ENCODE assay signal across 19 cellular contexts in genomic region chr20:11719153-11719552, GRCh38.
DNase-seq lines count a peak whose midpoint lies in the region; TF ChIP-seq lines count a peak whose summit lies in the region.
"Had no signal": no experiment of that assay in that cellular context is flagged by ENCODE, and none has a peak within 500 bp of the region (broad histone marks: within the 10 kb centered on the region; RNA-seq: fewer than 3 reads in every experiment).

No MANE protein-coding gene starts in this region.

- H3K4me3 ChIP-seq in HUES48 (ENCODE audit: low read depth, low read length) (no peak overlapping the region), NT2/D1 (ENCODE audit: insufficient read length, low read depth) (no peak overlapping the region), iPS DF 6.9 (ENCODE audit: low read length) (no peak overlapping the region), mammary epithelial cell (replicated peaks in 1 of 3; ENCODE audit: insufficient read depth in 1 of 3, low read depth in 2 of 3, low read length in 3 of 3) (no peak overlapping the region)
- H3K4me3 ChIP-seq: Peyer's patch had no signal

- BruUV-seq in mammary epithelial cell (replicated peaks; lab: Mats Ljungman, UMichigan), result no TSS peak

- H3K9me3 ChIP-seq in HUES48 (ENCODE audit: control insufficient read depth, insufficient read depth, low read length) (no peaks in the 10 kb centered on the region), NT2/D1 (ENCODE audit: insufficient read depth, low read length) (no peaks in the 10 kb centered on the region), iPS DF 6.9 (ENCODE audit: control insufficient read depth, insufficient read depth, low read length) (no peaks in the 10 kb centered on the region), mammary epithelial cell (replicated peaks; ENCODE audit: insufficient read depth, low read length) (no peaks in the 10 kb centered on the region)
- H3K9me3 ChIP-seq: BE2C, Caco-2, Peyer's patch had no signal

- intact Hi-C loops in mammary epithelial cell (cut with micrococcal nuclease), result loop anchor here (5.0 kb wide), 1 partner anchor 198 kb away; the partner anchor contains the start of gene BTBD3

- H3K27me3 ChIP-seq in HUES48 (ENCODE audit: control insufficient read depth, insufficient read depth, low read length) (no peaks in the 10 kb centered on the region), NT2/D1 (ENCODE audit: insufficient read depth, insufficient read length) (no peaks in the 10 kb centered on the region), iPS DF 6.9 (ENCODE audit: control insufficient read depth, insufficient read depth, low read length) (no peaks in the 10 kb centered on the region), mammary epithelial cell (ENCODE audit: insufficient read depth, low read length) (no peaks in the 10 kb centered on the region)
- H3K27me3 ChIP-seq: BE2C, Peyer's patch had no signal

- peak; percentile 52 for DNase-seq in DMS53 (lab: John Stamatoyannopoulos, UW)
- DNase-seq in NT2/D1 (ENCODE audit: low read depth, low spot score), result peak; percentile 42
- peak; percentile 43 for DNase-seq in iPS DF 6.9 (ENCODE audit: low read depth, low spot score)
- DNase-seq in mammary epithelial cell, result no peak
- no peak for DNase-seq in NCI-H345 treated with DMSO at 0.1 percent for 48 hours (lab: John Stamatoyannopoulos, UW; ENCODE audit: unreplicated experiment)
- DNase-seq in COLO829 (ENCODE audit: low spot score), result no peak
- DNase-seq in stimulated activated naive CD4-positive, alpha-beta T cell (lab: John Stamatoyannopoulos, UW), result no peak
- DNase-seq: BE2C; Caco-2; CD4-positive, CD25-positive, alpha-beta regulatory T cell; DMS153; EL; KBM-7; NCI-H187 treated with DMSO at 0.1 percent for 48 hours; NCI-H345; NCI-H526; Peyer's patch; SW 1271 had no signal

- H3K36me3 ChIP-seq in HUES48 (ENCODE audit: control insufficient read depth, insufficient read depth, low read length), result no peaks in the 10 kb centered on the region
- no peaks in the 10 kb centered on the region for H3K36me3 ChIP-seq in NT2/D1 (ENCODE audit: insufficient read depth, insufficient read length, low read length)
- H3K36me3 ChIP-seq in iPS DF 6.9 (ENCODE audit: control insufficient read depth, insufficient read depth, low read length), result no peaks in the 10 kb centered on the region
- no peaks in the 10 kb centered on the region for H3K36me3 ChIP-seq in mammary epithelial cell (ENCODE audit: insufficient read depth, low read length)
- H3K36me3 ChIP-seq: BE2C, Peyer's patch had no signal

- TF ChIP-seq CTCF in mammary epithelial cell (conservative IDR thresholded peaks at IDR 0.05 in 1 of 2, IDR thresholded peaks at IDR 0.05 in 1 of 2; ENCODE audit: extremely low read depth in 1 of 2, insufficient read depth in 1 of 2, low read depth in 1 of 2, low read length in 2 of 2), result no peak

- in situ Hi-C loops in mammary epithelial cell (cut with MboI; ENCODE audit: low sequenced_read_pairs in 2 of 2), result no loop called here

- WGBS in iPS DF 6.9 (ENCODE audit: insufficient coverage, insufficient read length), result no CpG with 5 or more reads among the region's 4 CpGs
- WGBS in mammary epithelial cell (ENCODE audit: low coverage, missing lambda C conversion rate), result 84% methylated on average over 4 of the region's 4 CpGs

- no peak overlapping the region for H2AFZ ChIP-seq in mammary epithelial cell (ENCODE audit: low read depth, low read length)

- dilution Hi-C loops in mammary epithelial cell (cut with HindIII; ENCODE audit: low sequenced_read_pairs), result no loop called here

- peaks cover 39% of the 10 kb centered on the region for H3K4me1 ChIP-seq in HUES48 (ENCODE audit: control insufficient read depth, insufficient read depth, low read length)
- no peaks in the 10 kb centered on the region for H3K4me1 ChIP-seq in NT2/D1 (ENCODE audit: insufficient read depth, insufficient read length)
- H3K4me1 ChIP-seq in iPS DF 6.9 (ENCODE audit: control insufficient read depth, insufficient read depth, low read length), result no peaks in the 10 kb centered on the region; the same call in 1 of the 2 replicates
- peaks cover 10% of the 10 kb centered on the region for H3K4me1 ChIP-seq in mammary epithelial cell (ENCODE audit: insufficient read depth, low read length)
- H3K4me1 ChIP-seq: BE2C, Peyer's patch had no signal

- H3K4me2 ChIP-seq in mammary epithelial cell (ENCODE audit: insufficient read depth, low read depth, low read length), result no peak overlapping the region

- H3K79me2 ChIP-seq in mammary epithelial cell (ENCODE audit: insufficient read depth, low read length), result no peaks in the 10 kb centered on the region

- CTCF ChIA-PET in mammary epithelial cell (lab: Charles Lee; ENCODE audit: low non-redundant PET), result no interaction called here

- no peaks in the 10 kb centered on the region for H4K20me1 ChIP-seq in mammary epithelial cell (ENCODE audit: insufficient read depth, low read length)

- H3K27ac ChIP-seq in HUES48 (ENCODE audit: low read depth, low read length) (peak overlapping the region; percentile 88), iPS DF 6.9 (ENCODE audit: low read length) (no peak overlapping the region), mammary epithelial cell (ENCODE audit: insufficient read depth, low read depth, low read length) (no peak overlapping the region)
- H3K27ac ChIP-seq: Peyer's patch had no signal

- no peak overlapping the region for H3K9ac ChIP-seq in HUES48 (ENCODE audit: low read depth, low read length)
- no peak overlapping the region for H3K9ac ChIP-seq in NT2/D1 (ENCODE audit: insufficient read length, low read depth)
- no peak overlapping the region for H3K9ac ChIP-seq in mammary epithelial cell (ENCODE audit: insufficient read depth, low read length)

Comparison
In these comparisons a context has a peak if more than half of its experiments do, and no peak if none do; other contexts are left out.
1. DNase-seq: peak in DMS53 (single experiment), NT2/D1 (single experiment) and iPS DF 6.9 (single experiment); none in mammary epithelial cell (single experiment), NCI-H345 treated with DMSO at 0.1 percent for 48 hours (single experiment), COLO829 (single experiment) and stimulated activated naive CD4-positive, alpha-beta T cell (0 of 6).